16 cellular contexts compared by ENCODE assay signal in genomic region chr22:37982938-37983859, GRCh38. TPM values are rescaled to one million over a fixed set of nuclear protein-coding genes. Genes with fewer than 3 reads are reported as not detected.
DNase-seq lines count a peak whose midpoint lies in the region; ATAC-seq and TF ChIP-seq lines count a peak whose summit lies in the region.
"Had no signal": no experiment of that assay in that cellular context is flagged by ENCODE, and none has a peak within 500 bp of the region (broad histone marks: within the 10 kb centered on the region; RNA-seq: fewer than 3 reads in every experiment).

No MANE protein-coding gene starts in this region.

- TF ChIP-seq CTCF in GM12864 (IDR thresholded peaks at IDR 0.05; ENCODE audit: low read depth, low read length, missing control alignments) (peak; percentile 25), WI38 (IDR thresholded peaks at IDR 0.05; ENCODE audit: low read depth, low read length) (peak; percentile 27; the same call in 1 of the 2 replicates), gastroesophageal sphincter (IDR thresholded peaks at IDR 0.05) (peak in 1 of 4 experiments; percentile 40)

- WGBS in gastroesophageal sphincter (ENCODE audit: low coverage in 1 of 2), 2 donors, result 60% methylated on average over 2 of the region's 84 CpGs; no CpG with 5 or more reads in 1 of the 2 donors

- peaks cover 0 to 50% of the 10 kb centered on the region in 2 donors for H3K36me3 ChIP-seq in gastroesophageal sphincter
- H3K36me3 ChIP-seq: thoracic aorta had no signal

- DNase-seq in GM12864 (ENCODE audit: low read depth) (no peak), pons (ENCODE audit: low spot score) (peak; percentile 37), GM19238 (ENCODE audit: insufficient read length, low spot score) (no peak), SHP77 (lab: John Stamatoyannopoulos, UW) (no peak), DMS114 treated with DMSO at 0.1 percent for 48 hours (lab: John Stamatoyannopoulos, UW; ENCODE audit: unreplicated experiment) (no peak)
- DNase-seq: activated CD8-positive, alpha-beta memory T cell treated with anti-CD3 and anti-CD28 coated beads, Interleukin-2, amount 10 ng/mL, durations not matched to agents 7 days and 5 days; activated naive CD8-positive, alpha-beta T cell treated with anti-CD3 and anti-CD28 coated beads, Interleukin-2, amount 10 ng/mL, durations not matched to agents 7 days and 5 days; Caco-2; left colon; NCI-H1930; PC-3; T-helper 9 cell had no signal

- TF ChIP-seq POLR2A in gastroesophageal sphincter (IDR thresholded peaks at IDR 0.05), result peak in 1 of 2 donors; percentile 8

- peak overlapping the region in 3 of 4 donors; percentile 54 to 77 (median 67) for H3K27ac ChIP-seq in gastroesophageal sphincter
- H3K27ac ChIP-seq: thoracic aorta had no signal

- no peaks in the 10 kb centered on the region for H3K4me1 ChIP-seq in gastroesophageal sphincter
- H3K4me1 ChIP-seq: Caco-2 had no signal

- ATAC-seq in gastroesophageal sphincter, result peak; percentile 6
- no peak for ATAC-seq in GM21381 (IDR thresholded peaks at IDR 0.05; ENCODE audit: unreplicated experiment)
- ATAC-seq: activated CD8-positive, alpha-beta memory T cell treated with anti-CD3 and anti-CD28 coated beads, Interleukin-2, amount 10 ng/mL, durations not matched to agents 7 days and 5 days; PC-3 had no signal

- H3K9me3 ChIP-seq in gastroesophageal sphincter, result no peaks in the 10 kb centered on the region
- H3K9me3 ChIP-seq: Caco-2, thoracic aorta had no signal

- H3K4me3 ChIP-seq in GM12864 (ENCODE audit: low read depth, low read length) (no peak overlapping the region), WI38 (ENCODE audit: low read depth, low read length) (no peak overlapping the region), gastroesophageal sphincter (peak overlapping the region; percentile 1 to 47)
- H3K4me3 ChIP-seq: thoracic aorta had no signal

- TF ChIP-seq EP300 in gastroesophageal sphincter (IDR thresholded peaks at IDR 0.05), result no peak

- no peaks in the 10 kb centered on the region for H3K27me3 ChIP-seq in gastroesophageal sphincter

RNA-seq across cellular contexts. Expression of gene SOX10, which starts 1.2 kb away (rescaled TPM):
- 10 to 100 TPM in 1 of 4 donors, 1 to 10 TPM in 3; 6.9 to 16.0 (median 9.2) TPM for total RNA-seq in gastroesophageal sphincter
- total RNA-seq: activated CD8-positive, alpha-beta memory T cell treated with anti-CD3 and anti-CD28 coated beads, Interleukin-2, amount 10 ng/mL, durations not matched to agents 7 days and 5 days; activated naive CD8-positive, alpha-beta T cell treated with anti-CD3 and anti-CD28 coated beads, Interleukin-2, amount 10 ng/mL, durations not matched to agents 7 days and 5 days; Caco-2 had no signal

RNA-seq across cellular contexts. Expression of gene POLR2F, which starts 29.7 kb away (rescaled TPM):
- total RNA-seq in gastroesophageal sphincter, result 10 to 100 TPM; 41.4 to 79.5 (median 72.0) TPM

RNA-seq across cellular contexts. Expression of gene C22orf23, which starts 29.8 kb away (rescaled TPM):
- total RNA-seq in gastroesophageal sphincter, result under 1 TPM in 2 of 4 donors, not detected in 2; 0.31 to 0.40 TPM
- total RNA-seq: activated naive CD8-positive, alpha-beta T cell treated with anti-CD3 and anti-CD28 coated beads, Interleukin-2, amount 10 ng/mL, durations not matched to agents 7 days and 5 days; Caco-2; left colon; thoracic aorta had no signal

Comparison
In these comparisons a context has a peak if more than half of its experiments do, and no peak if none do; other contexts are left out.
1. H3K4me3 ChIP-seq: peak in gastroesophageal sphincter (2 of 2); none in GM12864 (single experiment) and WI38 (single experiment).